In the genomic region with DNA sequence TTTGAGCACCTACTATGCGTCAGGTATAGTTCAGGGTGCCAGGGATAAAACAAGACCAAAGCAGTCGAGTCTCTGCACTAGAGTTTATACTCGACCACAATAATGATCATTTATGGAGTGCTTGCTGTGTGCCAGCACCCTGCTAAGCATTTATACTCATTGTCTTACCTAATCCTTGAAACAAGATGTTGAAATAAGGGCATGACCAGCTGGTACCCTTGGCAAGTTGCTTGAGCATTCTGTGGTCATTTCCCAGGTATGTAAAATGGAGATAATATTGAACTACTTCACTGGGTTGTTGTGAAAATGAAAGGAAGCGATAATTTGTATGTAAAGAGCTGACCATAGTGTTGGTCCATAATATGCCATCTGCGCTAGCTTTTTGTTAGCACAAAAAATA, we compare ENCODE assay signal across 18 cellular contexts.
"Had no signal": no experiment of that assay in that cellular context is flagged by ENCODE, and none has a peak within 500 bp of the region (broad histone marks: within the 10 kb centered on the region; RNA-seq: fewer than 3 reads in every experiment).

No MANE protein-coding gene starts in this region.

- ATAC-seq: gastrocnemius medialis, heart right ventricle, natural killer cell, right cardiac atrium had no signal

- H3K4me3 ChIP-seq: colonic mucosa, gastrocnemius medialis, heart right ventricle, smooth muscle cell, suprapubic skin, thyroid gland, upper lobe of left lung, uterus had no signal

- H3K36me3 ChIP-seq: colonic mucosa, gastrocnemius medialis, heart right ventricle, suprapubic skin, thyroid gland, upper lobe of left lung, uterus had no signal

- H3K4me1 ChIP-seq: colonic mucosa, gastrocnemius medialis, suprapubic skin, thyroid gland, upper lobe of left lung, uterus had no signal

- H3K27ac ChIP-seq: colonic mucosa, gastrocnemius medialis, heart right ventricle, suprapubic skin, thyroid gland, upper lobe of left lung, uterus had no signal

- H3K9me3 ChIP-seq: colonic mucosa, gastrocnemius medialis, heart right ventricle, suprapubic skin, thyroid gland, upper lobe of left lung, uterus had no signal

- H3K4me2 ChIP-seq: smooth muscle cell had no signal

- H3K4me3 Mint-ChIP-seq: mesothelial cell of epicardium, natural killer cell, neural crest cell had no signal

- H3K27me3 ChIP-seq: colonic mucosa, gastrocnemius medialis, heart right ventricle, suprapubic skin, thyroid gland, upper lobe of left lung, uterus had no signal

- H3K4me1 Mint-ChIP-seq: natural killer cell, neural crest cell had no signal

- H3K27ac Mint-ChIP-seq: mesothelial cell of epicardium, natural killer cell had no signal

- DNase-seq: colonic mucosa; dermis blood vessel endothelial cell; gastrocnemius medialis; heart right ventricle; hypothalamus; kidney glomerular epithelial cell; natural killer cell; posterior cingulate gyrus; right cardiac atrium; stimulated activated CD4-positive, alpha-beta T cell treated with anti-CD3 and anti-CD28 coated beads, Interleukin-2, amount 100 ng/mL, for 48 hours; stimulated activated naive CD4-positive, alpha-beta T cell treated with Interleukin-2 at 50 U/mL for 16 hours; thyroid gland; upper lobe of left lung; uterus had no signal

- H3K9me3 Mint-ChIP-seq: mesothelial cell of epicardium, natural killer cell, neural crest cell had no signal

- H3K36me3 Mint-ChIP-seq: mesothelial cell of epicardium, natural killer cell had no signal
